Comparison of ENCODE assay signal across 18 cellular contexts in the genomic region with DNA sequence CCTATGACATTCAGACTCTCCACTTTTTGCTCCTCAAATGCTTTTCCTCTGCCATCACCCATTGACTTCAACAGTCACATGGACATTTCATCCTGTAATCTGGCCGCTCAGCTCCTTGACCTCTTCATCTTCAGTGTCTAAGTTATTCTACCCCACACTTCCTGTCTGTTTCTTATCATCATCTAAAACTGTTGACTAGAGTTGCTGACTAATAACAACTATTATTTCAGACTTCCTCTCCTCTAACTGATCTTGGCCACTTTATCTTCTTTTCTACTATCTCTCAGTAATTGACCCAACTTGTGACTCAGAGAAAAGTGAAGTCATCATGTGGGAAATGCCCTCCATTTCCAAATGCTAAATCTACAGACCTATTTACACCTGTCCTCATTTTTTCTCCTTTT.
A peak's percentile ranks its signal among the peaks of the same experiment; 100 is the strongest.
DNase-seq lines count a peak whose midpoint lies in the region; ATAC-seq, FAIRE-seq and TF ChIP-seq lines count a peak whose summit lies in the region.
"Had no signal": no experiment of that assay in that cellular context is flagged by ENCODE, and none has a peak within 500 bp of the region (broad histone marks: within the 10 kb centered on the region; RNA-seq: fewer than 3 reads in every experiment).

No MANE protein-coding gene starts in this region.

- no peaks in the 10 kb centered on the region for H3K36me3 Mint-ChIP-seq in stimulated activated effector memory CD8-positive, alpha-beta T cell treated with anti-CD3 and anti-CD28 coated beads, Interleukin-12 subunit alpha, Interleukin-12 subunit beta, amount 100 ng/mL, for 72 hours
- H3K36me3 Mint-ChIP-seq in GM23338 (ENCODE audit: low read depth) (no peaks in the 10 kb centered on the region), osteocyte (ENCODE audit: unreplicated experiment) (no peaks in the 10 kb centered on the region)

- no peak overlapping the region for H3K4me3 ChIP-seq in GM23338

- H3K27ac ChIP-seq in epithelial cell of prostate (peak overlapping the region; percentile 11), GM23338 (ENCODE audit: low read depth) (no peak overlapping the region)

- H3K4me2 ChIP-seq in GM23338 = no peak overlapping the region

- no peaks in the 10 kb centered on the region for H3K9me3 Mint-ChIP-seq in stimulated activated effector memory CD8-positive, alpha-beta T cell treated with anti-CD3 and anti-CD28 coated beads, Interleukin-12 subunit alpha, Interleukin-12 subunit beta, amount 100 ng/mL, for 72 hours
- H3K9me3 Mint-ChIP-seq in GM23338 = no peaks in the 10 kb centered on the region
- no peaks in the 10 kb centered on the region for H3K9me3 Mint-ChIP-seq in osteocyte (ENCODE audit: unreplicated experiment)
- H3K9me3 Mint-ChIP-seq: activated CD4-positive, alpha-beta T cell treated with anti-CD3 and anti-CD28 coated beads, Interleukin-2, amount 10 ng/mL, durations not matched to agents 24 days and 14 days; stimulated activated naive CD8-positive, alpha-beta T cell treated with anti-CD3 and anti-CD28 coated beads, Interleukin-15, amount 100 ng/mL, for 72 hours had no signal

- no peak for TF ChIP-seq CTCF in GM23338 (conservative IDR thresholded peaks at IDR 0.05; ENCODE audit: low read depth in 2 of 2)
- TF ChIP-seq CTCF in osteocyte (IDR thresholded peaks at IDR 0.05) = no peak

- H3K9me2 ChIP-seq in GM23338 (ENCODE audit: insufficient read depth) = peaks cover 8% of the 10 kb centered on the region; the same call in 1 of the 2 replicates

- H3K79me2 ChIP-seq in GM23338 (replicated peaks; ENCODE audit: insufficient read depth) = no peaks in the 10 kb centered on the region

- H3K27me3 ChIP-seq in GM23338 (ENCODE audit: insufficient read depth) = no peaks in the 10 kb centered on the region

- peak; percentile 27 for DNase-seq in NOMO-1 treated with DMSO at 0.1 percent for 48 hours (lab: John Stamatoyannopoulos, UW; ENCODE audit: unreplicated experiment)
- no peak for DNase-seq in NOMO-1 treated with dmso at 0.1 percent for 144 hours (lab: John Stamatoyannopoulos, UW; ENCODE audit: unreplicated experiment)
- peak; percentile 41 for DNase-seq in RCC 7860 (ENCODE audit: low spot score)
- no peak for DNase-seq in epithelial cell of prostate (ENCODE audit: low read depth, low spot score)
- no peak for DNase-seq in stimulated activated effector memory CD8-positive, alpha-beta T cell treated with anti-CD3 and anti-CD28 coated beads, Interleukin-12 subunit alpha, Interleukin-12 subunit beta, amount 100 ng/mL, for 72 hours (ENCODE audit: low spot score in 2 of 2)
- DNase-seq in epidermal melanocyte (ENCODE audit: insufficient read length, low spot score) = no peak
- no peak for DNase-seq in GM23338 (ENCODE audit: low spot score)
- no peak for DNase-seq in osteocyte (ENCODE audit: extremely low spot score, unreplicated experiment)
- DNase-seq: 8988T; activated CD4-positive, alpha-beta T cell treated with anti-CD3 and anti-CD28 coated beads, Interleukin-2, amount 10 ng/mL, durations not matched to agents 24 days and 14 days; activated naive CD8-positive, alpha-beta T cell treated with anti-CD3 and anti-CD28 coated beads, Interleukin-2, amount 50 U/mL, for 24 hours; activated T-cell treated with anti-CD3 and anti-CD28 coated beads, Interleukin-2, amount 50 U/mL, for 48 hours; Caco-2; midbrain; NCI-H2171 treated with DMSO at 0.1 percent for 48 hours; nucleus accumbens; stimulated activated naive CD8-positive, alpha-beta T cell treated with anti-CD3 and anti-CD28 coated beads, Interleukin-15, amount 100 ng/mL, for 72 hours had no signal

- no peaks in the 10 kb centered on the region for H3K4me1 Mint-ChIP-seq in stimulated activated effector memory CD8-positive, alpha-beta T cell treated with anti-CD3 and anti-CD28 coated beads, Interleukin-12 subunit alpha, Interleukin-12 subunit beta, amount 100 ng/mL, for 72 hours
- peaks cover 14% of the 10 kb centered on the region for H3K4me1 Mint-ChIP-seq in GM23338
- no peaks in the 10 kb centered on the region for H3K4me1 Mint-ChIP-seq in osteocyte (ENCODE audit: unreplicated experiment)
- H3K4me1 Mint-ChIP-seq: activated CD4-positive, alpha-beta T cell treated with anti-CD3 and anti-CD28 coated beads, Interleukin-2, amount 10 ng/mL, durations not matched to agents 24 days and 14 days; activated naive CD8-positive, alpha-beta T cell treated with anti-CD3 and anti-CD28 coated beads, Interleukin-2, amount 50 U/mL, for 24 hours; stimulated activated naive CD8-positive, alpha-beta T cell treated with anti-CD3 and anti-CD28 coated beads, Interleukin-15, amount 100 ng/mL, for 72 hours had no signal

- no peaks in the 10 kb centered on the region for H3K36me3 ChIP-seq in GM23338 (ENCODE audit: insufficient read depth)

- no peak overlapping the region for H3K4me3 Mint-ChIP-seq in stimulated activated effector memory CD8-positive, alpha-beta T cell treated with anti-CD3 and anti-CD28 coated beads, Interleukin-12 subunit alpha, Interleukin-12 subunit beta, amount 100 ng/mL, for 72 hours
- H3K4me3 Mint-ChIP-seq in GM23338 (no peak overlapping the region), osteocyte (ENCODE audit: unreplicated experiment) (no peak overlapping the region)
- H3K4me3 Mint-ChIP-seq: activated CD4-positive, alpha-beta T cell treated with anti-CD3 and anti-CD28 coated beads, Interleukin-2, amount 10 ng/mL, durations not matched to agents 24 days and 14 days; activated naive CD8-positive, alpha-beta T cell treated with anti-CD3 and anti-CD28 coated beads, Interleukin-2, amount 50 U/mL, for 24 hours; stimulated activated naive CD8-positive, alpha-beta T cell treated with anti-CD3 and anti-CD28 coated beads, Interleukin-15, amount 100 ng/mL, for 72 hours had no signal

- no peaks in the 10 kb centered on the region for H3K4me1 ChIP-seq in GM23338 (ENCODE audit: insufficient read depth)
- H3K4me1 ChIP-seq: Caco-2 had no signal

- peaks cover 2% of the 10 kb centered on the region for H3K27me3 Mint-ChIP-seq in GM23338 (ENCODE audit: insufficient read depth, low read depth, poor library complexity)
- no peaks in the 10 kb centered on the region for H3K27me3 Mint-ChIP-seq in osteocyte (ENCODE audit: unreplicated experiment)
- H3K27me3 Mint-ChIP-seq: activated CD4-positive, alpha-beta T cell treated with anti-CD3 and anti-CD28 coated beads, Interleukin-2, amount 10 ng/mL, durations not matched to agents 24 days and 14 days; activated naive CD8-positive, alpha-beta T cell treated with anti-CD3 and anti-CD28 coated beads, Interleukin-2, amount 50 U/mL, for 24 hours; stimulated activated naive CD8-positive, alpha-beta T cell treated with anti-CD3 and anti-CD28 coated beads, Interleukin-15, amount 100 ng/mL, for 72 hours had no signal

- no peaks in the 10 kb centered on the region for H3F3A ChIP-seq in GM23338 (replicated peaks; ENCODE audit: low read depth)

- H4K20me1 ChIP-seq in GM23338 (replicated peaks; ENCODE audit: insufficient read depth) = no peaks in the 10 kb centered on the region

- H2AFZ ChIP-seq in GM23338 = no peak overlapping the region

- no peak for FAIRE-seq in RCC 7860 (lab: Jason Lieb, UNC)
- FAIRE-seq: colon had no signal

- no peak overlapping the region for H3K27ac Mint-ChIP-seq in stimulated activated effector memory CD8-positive, alpha-beta T cell treated with anti-CD3 and anti-CD28 coated beads, Interleukin-12 subunit alpha, Interleukin-12 subunit beta, amount 100 ng/mL, for 72 hours
- no peak overlapping the region for H3K27ac Mint-ChIP-seq in GM23338
- H3K27ac Mint-ChIP-seq in osteocyte (ENCODE audit: unreplicated experiment) = no peak overlapping the region
- H3K27ac Mint-ChIP-seq: activated CD4-positive, alpha-beta T cell treated with anti-CD3 and anti-CD28 coated beads, Interleukin-2, amount 10 ng/mL, durations not matched to agents 24 days and 14 days; activated naive CD8-positive, alpha-beta T cell treated with anti-CD3 and anti-CD28 coated beads, Interleukin-2, amount 50 U/mL, for 24 hours; stimulated activated naive CD8-positive, alpha-beta T cell treated with anti-CD3 and anti-CD28 coated beads, Interleukin-15, amount 100 ng/mL, for 72 hours had no signal

- peak; percentile 65 for ATAC-seq in stimulated activated effector memory CD8-positive, alpha-beta T cell treated with anti-CD3 and anti-CD28 coated beads, Interleukin-12 subunit alpha, Interleukin-12 subunit beta, amount 100 ng/mL, for 72 hours
- ATAC-seq in GM23338 = no peak
- ATAC-seq: activated naive CD8-positive, alpha-beta T cell treated with anti-CD3 and anti-CD28 coated beads, Interleukin-2, amount 50 U/mL, for 24 hours; stimulated activated naive CD8-positive, alpha-beta T cell treated with anti-CD3 and anti-CD28 coated beads, Interleukin-15, amount 100 ng/mL, for 72 hours had no signal

TF ChIP-seq in GM23338, 12 proteins besides CTCF, POLR2A, EP300 and RAD21 (continues in another document):
- TF ChIP-seq ZNF331 (CRISPR knock-in tag; IDR thresholded peaks at IDR 0.05; ENCODE audit: low read depth) (no peak), EZH2 (IDR thresholded peaks at IDR 0.05; ENCODE audit: low read depth, unreplicated experiment) (no peak), NANOG (IDR thresholded peaks at IDR 0.05; ENCODE audit: borderline replicate concordance) (no peak), REST (IDR thresholded peaks at IDR 0.05; ENCODE audit: unreplicated experiment) (no peak), EZH2phosphoT487 (IDR thresholded peaks at IDR 0.05; ENCODE audit: unreplicated experiment) (no peak), POLR2AphosphoS5 (IDR thresholded peaks at IDR 0.05; ENCODE audit: low read depth) (no peak)

Comparison
In these comparisons a context has a peak if more than half of its experiments do, and no peak if none do; other contexts are left out.
1. DNase-seq: peak in NOMO-1 treated with DMSO at 0.1 percent for 48 hours (single experiment) and RCC 7860 (single experiment); none in NOMO-1 treated with dmso at 0.1 percent for 144 hours (single experiment), epithelial cell of prostate (single experiment), stimulated activated effector memory CD8-positive, alpha-beta T cell treated with anti-CD3 and anti-CD28 coated beads, Interleukin-12 subunit alpha, Interleukin-12 subunit beta, amount 100 ng/mL, for 72 hours (0 of 2), epidermal melanocyte (single experiment), GM23338 (single experiment) and osteocyte (single experiment).